ENCODE assay signal across 6 cellular contexts in genomic region chr5:76323494-76323893, GRCh38.
DNase-seq lines count a peak whose midpoint lies in the region; ATAC-seq and TF ChIP-seq lines count a peak whose summit lies in the region.
"Not testable (repeated sequence)": the region's sequence is repeated elsewhere in the genome, so short reads cannot be mapped to it uniquely, and the experiment has no call there.

No MANE protein-coding gene starts in this region.

- not testable (repeated sequence) for H3K4me3 ChIP-seq in CD4-positive, alpha-beta memory T cell (ENCODE audit: low read length in 2 of 2)

- H3K9me3 ChIP-seq in CD4-positive, alpha-beta memory T cell (ENCODE audit: control insufficient read depth in 1 of 2, low read length in 2 of 2) = not testable (repeated sequence)

- peaks cover 43% of the 10 kb centered on the region for H3K4me1 ChIP-seq in CD4-positive, alpha-beta memory T cell (ENCODE audit: insufficient read depth, low read length)

- H3K4me3 Mint-ChIP-seq in CD4-positive, alpha-beta memory T cell = peak overlapping the region in 2 of 8 donors; percentile 36 to 47
- not testable (repeated sequence) for H3K4me3 Mint-ChIP-seq in activated CD4-positive, alpha-beta T cell treated with anti-CD3 and anti-CD28 coated beads, Interleukin-2, amount 10 ng/mL, durations not matched to agents 7 days and 5 days; activated CD8-positive, alpha-beta memory T cell treated with anti-CD3 and anti-CD28 coated beads, Interleukin-2, amount 10 ng/mL, durations not matched to agents 7 days and 5 days; glutamatergic neuron (ENCODE audit: unreplicated experiment); natural killer cell

- H3K27me3 ChIP-seq in CD4-positive, alpha-beta memory T cell (ENCODE audit: insufficient read depth, low read length) = not testable (repeated sequence)

- intact Hi-C loops in CD4-positive, alpha-beta memory T cell (cut with micrococcal nuclease); natural killer cell (cut with micrococcal nuclease): not testable (repeated sequence)

- H3K27ac ChIP-seq in CD4-positive, alpha-beta memory T cell (ENCODE audit: low read depth, low read length) = not testable (repeated sequence)

- H3K36me3 ChIP-seq in CD4-positive, alpha-beta memory T cell (ENCODE audit: insufficient read depth, low read length) = not testable (repeated sequence)

- H3K36me3 Mint-ChIP-seq in CD4-positive, alpha-beta memory T cell; glutamatergic neuron (ENCODE audit: unreplicated experiment); natural killer cell: not testable (repeated sequence)
- peaks cover 29% of the 10 kb centered on the region for H3K36me3 Mint-ChIP-seq in activated CD4-positive, alpha-beta T cell treated with anti-CD3 and anti-CD28 coated beads, Interleukin-2, amount 10 ng/mL, durations not matched to agents 7 days and 5 days (ENCODE audit: low read depth)
- peaks cover 26% of the 10 kb centered on the region for H3K36me3 Mint-ChIP-seq in activated CD8-positive, alpha-beta memory T cell treated with anti-CD3 and anti-CD28 coated beads, Interleukin-2, amount 10 ng/mL, durations not matched to agents 7 days and 5 days

- H3K27me3 Mint-ChIP-seq in CD4-positive, alpha-beta memory T cell; activated CD4-positive, alpha-beta T cell treated with anti-CD3 and anti-CD28 coated beads, Interleukin-2, amount 10 ng/mL, durations not matched to agents 7 days and 5 days; activated CD8-positive, alpha-beta memory T cell treated with anti-CD3 and anti-CD28 coated beads, Interleukin-2, amount 10 ng/mL, durations not matched to agents 7 days and 5 days; glutamatergic neuron (ENCODE audit: unreplicated experiment); natural killer cell (ENCODE audit: low read depth in 2 of 2): not testable (repeated sequence)

- peaks cover 39 to 64% (median 49%) of the 10 kb centered on the region in 4 donors for H3K4me1 Mint-ChIP-seq in CD4-positive, alpha-beta memory T cell
- peaks cover 75% of the 10 kb centered on the region for H3K4me1 Mint-ChIP-seq in activated CD4-positive, alpha-beta T cell treated with anti-CD3 and anti-CD28 coated beads, Interleukin-2, amount 10 ng/mL, durations not matched to agents 7 days and 5 days
- H3K4me1 Mint-ChIP-seq in activated CD8-positive, alpha-beta memory T cell treated with anti-CD3 and anti-CD28 coated beads, Interleukin-2, amount 10 ng/mL, durations not matched to agents 7 days and 5 days = peaks cover 55% of the 10 kb centered on the region
- peaks cover 34% of the 10 kb centered on the region for H3K4me1 Mint-ChIP-seq in glutamatergic neuron (ENCODE audit: low read depth, unreplicated experiment)
- peaks cover 67 to 75% of the 10 kb centered on the region in 2 donors for H3K4me1 Mint-ChIP-seq in natural killer cell

- POLR2A ChIA-PET in CD4-positive, alpha-beta memory T cell (lab: Charles Lee; ENCODE audit: partially characterized antibody); activated CD4-positive, alpha-beta T cell treated with anti-CD3 and anti-CD28 coated beads, Interleukin-2, amount 10 ng/mL, durations not matched to agents 7 days and 5 days (lab: Charles Lee): not testable (repeated sequence)

- TF ChIP-seq CTCF in glutamatergic neuron (IDR thresholded peaks at IDR 0.05; ENCODE audit: partially characterized antibody, unreplicated experiment); natural killer cell (IDR thresholded peaks at IDR 0.05): not testable (repeated sequence)

- not testable (repeated sequence) for DNase-seq in CD4-positive, alpha-beta memory T cell; activated CD4-positive, alpha-beta T cell treated with anti-CD3 and anti-CD28 coated beads, Interleukin-2, amount 10 ng/mL, durations not matched to agents 7 days and 5 days; activated CD8-positive, alpha-beta memory T cell treated with anti-CD3 and anti-CD28 coated beads, Interleukin-2, amount 10 ng/mL, durations not matched to agents 7 days and 5 days; glutamatergic neuron; natural killer cell

- peaks cover 0 to 12% (median 3%) of the 10 kb centered on the region in 8 donors for H3K9me3 Mint-ChIP-seq in CD4-positive, alpha-beta memory T cell
- H3K9me3 Mint-ChIP-seq in activated CD4-positive, alpha-beta T cell treated with anti-CD3 and anti-CD28 coated beads, Interleukin-2, amount 10 ng/mL, durations not matched to agents 7 days and 5 days = peaks cover 21% of the 10 kb centered on the region
- not testable (repeated sequence) for H3K9me3 Mint-ChIP-seq in activated CD8-positive, alpha-beta memory T cell treated with anti-CD3 and anti-CD28 coated beads, Interleukin-2, amount 10 ng/mL, durations not matched to agents 7 days and 5 days (ENCODE audit: low read depth); glutamatergic neuron (ENCODE audit: unreplicated experiment); natural killer cell

- ATAC-seq in SK-N-SH treated with all-trans-retinoic acid at 6 μM for 48 hours; activated CD8-positive, alpha-beta memory T cell treated with anti-CD3 and anti-CD28 coated beads, Interleukin-2, amount 10 ng/mL, durations not matched to agents 7 days and 5 days; natural killer cell: not testable (repeated sequence)

- H3K27ac Mint-ChIP-seq in CD4-positive, alpha-beta memory T cell = peak overlapping the region in 5 of 7 donors; percentile 41 to 93 (median 53)
- peak overlapping the region; percentile 68 for H3K27ac Mint-ChIP-seq in activated CD4-positive, alpha-beta T cell treated with anti-CD3 and anti-CD28 coated beads, Interleukin-2, amount 10 ng/mL, durations not matched to agents 7 days and 5 days
- peak overlapping the region; percentile 43 for H3K27ac Mint-ChIP-seq in activated CD8-positive, alpha-beta memory T cell treated with anti-CD3 and anti-CD28 coated beads, Interleukin-2, amount 10 ng/mL, durations not matched to agents 7 days and 5 days
- peak overlapping the region; percentile 77 for H3K27ac Mint-ChIP-seq in glutamatergic neuron (ENCODE audit: unreplicated experiment)
- peak overlapping the region; percentile 42 to 56 for H3K27ac Mint-ChIP-seq in natural killer cell

- CTCF ChIA-PET in CD4-positive, alpha-beta memory T cell (lab: Charles Lee; ENCODE audit: partially characterized antibody) = interaction anchor here (6.0 kb wide), 1 partner anchor 14 kb away, joined by 28 read pairs; no protein-coding TSS in a partner anchor
- CTCF ChIA-PET in activated CD4-positive, alpha-beta T cell treated with anti-CD3 and anti-CD28 coated beads, Interleukin-2, amount 10 ng/mL, durations not matched to agents 7 days and 5 days (lab: Charles Lee) = not testable (repeated sequence)
- CTCF ChIA-PET in activated CD8-positive, alpha-beta memory T cell treated with anti-CD3 and anti-CD28 coated beads, Interleukin-2, amount 10 ng/mL, durations not matched to agents 7 days and 5 days (lab: Charles Lee) = interaction anchor here (7.3 kb wide), 1 partner anchor 16 kb away, joined by 35 read pairs; no protein-coding TSS in a partner anchor

TF ChIP-seq in SK-N-SH treated with all-trans-retinoic acid at 6 μM for 48 hours, 23 proteins besides CTCF, POLR2A, EP300 and RAD21:
- TF ChIP-seq ZNF8 (CRISPR knock-in tag; IDR thresholded peaks at IDR 0.05) = peak; percentile 82
